10 cellular contexts compared by ENCODE assay signal in the genomic region with DNA sequence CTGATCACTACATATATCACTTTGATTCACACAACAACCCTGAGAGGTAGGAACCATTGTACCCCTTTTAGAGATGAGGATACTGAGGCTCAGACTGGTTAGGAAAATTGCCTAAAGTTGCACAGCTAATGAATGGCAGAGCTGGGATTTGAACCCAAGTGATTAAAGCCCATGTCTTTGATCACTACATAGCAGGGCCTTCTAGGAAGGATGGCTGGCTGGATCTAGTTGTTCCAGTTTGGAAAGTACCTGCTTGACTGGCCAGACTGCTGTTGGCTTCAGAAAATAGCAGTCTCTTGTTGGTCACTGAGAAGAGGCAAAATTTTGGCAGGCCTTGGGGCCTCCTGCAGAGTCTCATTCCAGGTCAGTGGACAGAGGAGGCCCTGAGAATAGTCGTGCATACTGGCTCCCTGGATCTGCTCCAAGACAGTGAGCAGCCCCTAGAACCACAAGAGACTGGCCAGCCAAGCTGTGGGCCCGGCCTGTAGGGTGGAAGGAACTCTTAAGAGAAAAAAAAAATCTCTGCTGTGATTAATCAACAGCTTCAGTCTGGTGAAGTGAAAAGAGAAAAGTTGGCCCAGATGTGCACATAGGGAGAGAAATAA. TPM values are rescaled to one million over a fixed set of nuclear protein-coding genes. Genes with fewer than 3 reads are reported as not detected.
DNase-seq lines count a peak whose midpoint lies in the region; ATAC-seq and TF ChIP-seq lines count a peak whose summit lies in the region.
"Had no signal": no experiment of that assay in that cellular context is flagged by ENCODE, and none has a peak within 500 bp of the region (broad histone marks: within the 10 kb centered on the region; RNA-seq: fewer than 3 reads in every experiment).

No MANE protein-coding gene starts in this region.

- peaks cover 18% of the 10 kb centered on the region for H3K4me1 ChIP-seq in HEK293 (ENCODE audit: control insufficient read depth, insufficient read depth, low read length)
- H3K4me1 ChIP-seq in gastrocnemius medialis: peaks cover 81 to 84% of the 10 kb centered on the region in 2 donors

- CTCF ChIA-PET in HEK293 (lab: Yijun Ruan, JAX): interaction anchor here (1.0 to 1.6 kb wide), 3 partner anchors 12 to 32 kb away, joined by 3 to 5 read pairs (median 4); a partner anchor contains a TSS

- H3K27ac ChIP-seq in HEK293 (ENCODE audit: extremely low read depth, low read depth, low read length) (peak overlapping the region; percentile 12), gastrocnemius medialis (peak overlapping the region; percentile 85 to 93 (median 86)), WERI-Rb-1 (no peak overlapping the region)

- no peak for TF ChIP-seq CTCF in HEK293 (tag by site-specific recombination; IDR thresholded peaks at IDR 0.05)
- no peak for TF ChIP-seq CTCF in gastrocnemius medialis (IDR thresholded peaks at IDR 0.05 in 4 of 5, conservative IDR thresholded peaks at IDR 0.05 in 1 of 5)
- no peak for TF ChIP-seq CTCF in WERI-Rb-1 (IDR thresholded peaks at IDR 0.05; ENCODE audit: low read depth, low read length)

- peak; percentile 4 to 6 for ATAC-seq in gastrocnemius medialis

- H3K36me3 ChIP-seq in HEK293 (ENCODE audit: control insufficient read depth in 2 of 2, insufficient read depth in 1 of 2, low read length in 2 of 2): peaks cover 0 to 19% of the 10 kb centered on the region in 2 experiments; a peak in 2 of 3 replicates
- H3K36me3 ChIP-seq in gastrocnemius medialis: no peaks in the 10 kb centered on the region
- peaks cover 9% of the 10 kb centered on the region for H3K36me3 ChIP-seq in WERI-Rb-1

- in situ Hi-C loops in gastrocnemius medialis (cut with MboI; ENCODE audit: low sequenced_read_pairs in 4 of 4): no loop called here

- H3K9me3 ChIP-seq in HEK293 (ENCODE audit: control insufficient read depth, insufficient read depth, low read depth, low read length): no peaks in the 10 kb centered on the region
- no peaks in the 10 kb centered on the region for H3K9me3 ChIP-seq in gastrocnemius medialis
- H3K9me3 ChIP-seq in WERI-Rb-1 (ENCODE audit: severe bottlenecking): no peaks in the 10 kb centered on the region

- no peaks in the 10 kb centered on the region for H3K27me3 ChIP-seq in gastrocnemius medialis
- no peaks in the 10 kb centered on the region for H3K27me3 ChIP-seq in WERI-Rb-1 (ENCODE audit: insufficient read depth, low read depth, severe bottlenecking)

- intact Hi-C loops in gastrocnemius medialis (cut with DNase I; ENCODE audit: low total_unique reads): loop anchor here (5.0 to 10.0 kb wide), 2 partner anchors 367 to 1615 kb away; a partner anchor contains a TSS

- DNase-seq in astrocyte of the hippocampus (ENCODE audit: low read depth, low spot score) (peak; percentile 97), hippocampal formation (lab: John Stamatoyannopoulos, UW) (peak; percentile 44 to 53), gastrocnemius medialis (peak in 1 of 2 donors; percentile 59), WERI-Rb-1 (no peak), NAMALWA (ENCODE audit: low spot score) (no peak), UCSD-AML1 (lab: John Stamatoyannopoulos, UW; ENCODE audit: unreplicated experiment) (no peak), NCI-H2029 (lab: John Stamatoyannopoulos, UW) (no peak)
- DNase-seq: activated CD4-positive, alpha-beta T cell treated with anti-CD3 and anti-CD28 coated beads for 4 hours; Kasumi-1 had no signal

- no peak for TF ChIP-seq POLR2A in gastrocnemius medialis (IDR thresholded peaks at IDR 0.05)

- POLR2A ChIA-PET in HEK293 (lab: Yijun Ruan, JAX): interaction anchor here (0.9 to 1.3 kb wide), 3 partner anchors 16 to 101 kb away, joined by 3 read pairs; a partner anchor contains a TSS

- H3K4me3 ChIP-seq in HEK293 (ENCODE audit: low read depth, low read length) (no peak overlapping the region), gastrocnemius medialis (no peak overlapping the region), WERI-Rb-1 (ENCODE audit: low read depth, low read length) (no peak overlapping the region)

TF ChIP-seq in HEK293, 187 proteins besides CTCF, POLR2A, EP300 and RAD21:
- TF ChIP-seq, protein P1, sequence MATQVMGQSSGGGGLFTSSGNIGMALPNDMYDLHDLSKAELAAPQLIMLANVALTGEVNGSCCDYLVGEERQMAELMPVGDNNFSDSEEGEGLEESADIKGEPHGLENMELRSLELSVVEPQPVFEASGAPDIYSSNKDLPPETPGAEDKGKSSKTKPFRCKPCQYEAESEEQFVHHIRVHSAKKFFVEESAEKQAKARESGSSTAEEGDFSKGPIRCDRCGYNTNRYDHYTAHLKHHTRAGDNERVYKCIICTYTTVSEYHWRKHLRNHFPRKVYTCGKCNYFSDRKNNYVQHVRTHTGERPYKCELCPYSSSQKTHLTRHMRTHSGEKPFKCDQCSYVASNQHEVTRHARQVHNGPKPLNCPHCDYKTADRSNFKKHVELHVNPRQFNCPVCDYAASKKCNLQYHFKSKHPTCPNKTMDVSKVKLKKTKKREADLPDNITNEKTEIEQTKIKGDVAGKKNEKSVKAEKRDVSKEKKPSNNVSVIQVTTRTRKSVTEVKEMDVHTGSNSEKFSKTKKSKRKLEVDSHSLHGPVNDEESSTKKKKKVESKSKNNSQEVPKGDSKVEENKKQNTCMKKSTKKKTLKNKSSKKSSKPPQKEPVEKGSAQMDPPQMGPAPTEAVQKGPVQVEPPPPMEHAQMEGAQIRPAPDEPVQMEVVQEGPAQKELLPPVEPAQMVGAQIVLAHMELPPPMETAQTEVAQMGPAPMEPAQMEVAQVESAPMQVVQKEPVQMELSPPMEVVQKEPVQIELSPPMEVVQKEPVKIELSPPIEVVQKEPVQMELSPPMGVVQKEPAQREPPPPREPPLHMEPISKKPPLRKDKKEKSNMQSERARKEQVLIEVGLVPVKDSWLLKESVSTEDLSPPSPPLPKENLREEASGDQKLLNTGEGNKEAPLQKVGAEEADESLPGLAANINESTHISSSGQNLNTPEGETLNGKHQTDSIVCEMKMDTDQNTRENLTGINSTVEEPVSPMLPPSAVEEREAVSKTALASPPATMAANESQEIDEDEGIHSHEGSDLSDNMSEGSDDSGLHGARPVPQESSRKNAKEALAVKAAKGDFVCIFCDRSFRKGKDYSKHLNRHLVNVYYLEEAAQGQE (tag by site-specific recombination; IDR thresholded peaks at IDR 0.05): no peak
- TF ChIP-seq, protein P2, sequence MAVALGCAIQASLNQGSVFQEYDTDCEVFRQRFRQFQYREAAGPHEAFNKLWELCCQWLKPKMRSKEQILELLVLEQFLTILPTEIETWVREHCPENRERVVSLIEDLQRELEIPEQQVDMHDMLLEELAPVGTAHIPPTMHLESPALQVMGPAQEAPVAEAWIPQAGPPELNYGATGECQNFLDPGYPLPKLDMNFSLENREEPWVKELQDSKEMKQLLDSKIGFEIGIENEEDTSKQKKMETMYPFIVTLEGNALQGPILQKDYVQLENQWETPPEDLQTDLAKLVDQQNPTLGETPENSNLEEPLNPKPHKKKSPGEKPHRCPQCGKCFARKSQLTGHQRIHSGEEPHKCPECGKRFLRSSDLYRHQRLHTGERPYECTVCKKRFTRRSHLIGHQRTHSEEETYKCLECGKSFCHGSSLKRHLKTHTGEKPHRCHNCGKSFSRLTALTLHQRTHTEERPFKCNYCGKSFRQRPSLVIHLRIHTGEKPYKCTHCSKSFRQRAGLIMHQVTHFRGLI (tag by site-specific recombination; IDR thresholded peaks at IDR 0.05): no peak
- TF ChIP-seq GLIS1 (tag by site-specific recombination; IDR thresholded peaks at IDR 0.05): peak; percentile 32
- TF ChIP-seq, protein P3, sequence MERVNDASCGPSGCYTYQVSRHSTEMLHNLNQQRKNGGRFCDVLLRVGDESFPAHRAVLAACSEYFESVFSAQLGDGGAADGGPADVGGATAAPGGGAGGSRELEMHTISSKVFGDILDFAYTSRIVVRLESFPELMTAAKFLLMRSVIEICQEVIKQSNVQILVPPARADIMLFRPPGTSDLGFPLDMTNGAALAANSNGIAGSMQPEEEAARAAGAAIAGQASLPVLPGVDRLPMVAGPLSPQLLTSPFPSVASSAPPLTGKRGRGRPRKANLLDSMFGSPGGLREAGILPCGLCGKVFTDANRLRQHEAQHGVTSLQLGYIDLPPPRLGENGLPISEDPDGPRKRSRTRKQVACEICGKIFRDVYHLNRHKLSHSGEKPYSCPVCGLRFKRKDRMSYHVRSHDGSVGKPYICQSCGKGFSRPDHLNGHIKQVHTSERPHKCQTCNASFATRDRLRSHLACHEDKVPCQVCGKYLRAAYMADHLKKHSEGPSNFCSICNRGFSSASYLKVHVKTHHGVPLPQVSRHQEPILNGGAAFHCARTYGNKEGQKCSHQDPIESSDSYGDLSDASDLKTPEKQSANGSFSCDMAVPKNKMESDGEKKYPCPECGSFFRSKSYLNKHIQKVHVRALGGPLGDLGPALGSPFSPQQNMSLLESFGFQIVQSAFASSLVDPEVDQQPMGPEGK (tag by site-specific recombination; IDR thresholded peaks at IDR 0.05): no peak
- TF ChIP-seq MYNN (tag by site-specific recombination; IDR thresholded peaks at IDR 0.05; ENCODE audit: borderline replicate concordance): 0 out of 2 replicates have a peak, but pooled peaks have one; percentile 35
- no peak for TF ChIP-seq HOXD13 (CRISPR knock-in tag; IDR thresholded peaks at IDR 0.05; ENCODE audit: borderline replicate concordance)
- peak; percentile 92 for TF ChIP-seq ZFP69B (tag by site-specific recombination; IDR thresholded peaks at IDR 0.05)
- TF ChIP-seq, protein P4, sequence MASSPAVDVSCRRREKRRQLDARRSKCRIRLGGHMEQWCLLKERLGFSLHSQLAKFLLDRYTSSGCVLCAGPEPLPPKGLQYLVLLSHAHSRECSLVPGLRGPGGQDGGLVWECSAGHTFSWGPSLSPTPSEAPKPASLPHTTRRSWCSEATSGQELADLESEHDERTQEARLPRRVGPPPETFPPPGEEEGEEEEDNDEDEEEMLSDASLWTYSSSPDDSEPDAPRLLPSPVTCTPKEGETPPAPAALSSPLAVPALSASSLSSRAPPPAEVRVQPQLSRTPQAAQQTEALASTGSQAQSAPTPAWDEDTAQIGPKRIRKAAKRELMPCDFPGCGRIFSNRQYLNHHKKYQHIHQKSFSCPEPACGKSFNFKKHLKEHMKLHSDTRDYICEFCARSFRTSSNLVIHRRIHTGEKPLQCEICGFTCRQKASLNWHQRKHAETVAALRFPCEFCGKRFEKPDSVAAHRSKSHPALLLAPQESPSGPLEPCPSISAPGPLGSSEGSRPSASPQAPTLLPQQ (tag by site-specific recombination; IDR thresholded peaks at IDR 0.05): peak; percentile 96

RNA-seq across cellular contexts. Expression of a gene that starts 17.5 kb away (rescaled TPM):
- total RNA-seq in gastrocnemius medialis: 10 to 100 TPM in 3 of 4 donors, 1 to 10 TPM in 1; 6.3 to 16.7 (median 12.0) TPM

Comparison
In these comparisons a context has a peak if more than half of its experiments do, and no peak if none do; other contexts are left out.
1. DNase-seq: peak in astrocyte of the hippocampus (single experiment) and hippocampal formation (2 of 2); none in WERI-Rb-1 (single experiment), NAMALWA (single experiment), UCSD-AML1 (single experiment) and NCI-H2029 (single experiment).